In genomic region chr15:20386198-20386597, GRCh38 we compare ENCODE assay signal across 22 cellular contexts.
DNase-seq lines count a peak whose midpoint lies in the region; ATAC-seq and TF ChIP-seq lines count a peak whose summit lies in the region.
"Had no signal": no experiment of that assay in that cellular context is flagged by ENCODE, and none has a peak within 500 bp of the region (broad histone marks: within the 10 kb centered on the region; RNA-seq: fewer than 3 reads in every experiment).

No MANE protein-coding gene starts in this region.

- peaks cover 0 to 4% of the 10 kb centered on the region in 2 donors for H3K9me3 ChIP-seq in right atrium auricular region
- H3K9me3 ChIP-seq in naive thymus-derived CD4-positive, alpha-beta T cell (ENCODE audit: control insufficient read depth in 2 of 3, low read length in 3 of 3): peaks cover 0 to 12% (median 0%) of the 10 kb centered on the region in 3 experiments
- H3K9me3 ChIP-seq: SJSA1 had no signal

- ATAC-seq in Right ventricle myocardium inferior (peak; percentile 22), esophagus mucosa (peak; percentile 10), GM21825 (IDR thresholded peaks at IDR 0.05; ENCODE audit: unreplicated experiment) (no peak)
- peak; percentile 14 for ATAC-seq in naive thymus-derived CD4-positive, alpha-beta T cell
- ATAC-seq: PC-3 had no signal

- H3K27ac ChIP-seq in right atrium auricular region: no peak overlapping the region
- no peak overlapping the region for H3K27ac ChIP-seq in naive thymus-derived CD4-positive, alpha-beta T cell (ENCODE audit: low read depth, low read length)
- H3K27ac ChIP-seq: 22Rv1, GM23248, KMS-11, SJSA1 had no signal

- H3K36me3 Mint-ChIP-seq in naive thymus-derived CD4-positive, alpha-beta T cell: no peaks in the 10 kb centered on the region
- no peaks in the 10 kb centered on the region for H3K36me3 Mint-ChIP-seq in activated CD4-positive, alpha-beta memory T cell treated with anti-CD3 and anti-CD28 coated beads, Interleukin-2, amount 10 ng/mL, durations not matched to agents 7 days and 5 days (ENCODE audit: low read depth)

- peaks cover 0 to 2% (median 0%) of the 10 kb centered on the region in 11 donors for H3K9me3 Mint-ChIP-seq in naive thymus-derived CD4-positive, alpha-beta T cell
- H3K9me3 Mint-ChIP-seq in activated CD4-positive, alpha-beta memory T cell treated with anti-CD3 and anti-CD28 coated beads, Interleukin-2, amount 10 ng/mL, durations not matched to agents 7 days and 5 days: no peaks in the 10 kb centered on the region

- intact Hi-C loops in Right ventricle myocardium inferior (cut with DNase I): no loop called here
- intact Hi-C loops in naive thymus-derived CD4-positive, alpha-beta T cell (cut with micrococcal nuclease): no loop called here

- POLR2A ChIA-PET in naive thymus-derived CD4-positive, alpha-beta T cell (lab: Charles Lee): no interaction called here
- POLR2A ChIA-PET in activated CD4-positive, alpha-beta memory T cell treated with anti-CD3 and anti-CD28 coated beads, Interleukin-2, amount 10 ng/mL, durations not matched to agents 7 days and 5 days (lab: Charles Lee): no interaction called here

- no peaks in the 10 kb centered on the region for H3K4me1 Mint-ChIP-seq in naive thymus-derived CD4-positive, alpha-beta T cell
- no peaks in the 10 kb centered on the region for H3K4me1 Mint-ChIP-seq in activated CD4-positive, alpha-beta memory T cell treated with anti-CD3 and anti-CD28 coated beads, Interleukin-2, amount 10 ng/mL, durations not matched to agents 7 days and 5 days
- H3K4me1 Mint-ChIP-seq: H9 had no signal

- H3K4me3 Mint-ChIP-seq in naive thymus-derived CD4-positive, alpha-beta T cell: no peak overlapping the region
- H3K4me3 Mint-ChIP-seq in activated CD4-positive, alpha-beta memory T cell treated with anti-CD3 and anti-CD28 coated beads, Interleukin-2, amount 10 ng/mL, durations not matched to agents 7 days and 5 days: no peak overlapping the region
- H3K4me3 Mint-ChIP-seq: H9 had no signal

- H3K27me3 Mint-ChIP-seq in naive thymus-derived CD4-positive, alpha-beta T cell: no peaks in the 10 kb centered on the region
- no peaks in the 10 kb centered on the region for H3K27me3 Mint-ChIP-seq in activated CD4-positive, alpha-beta memory T cell treated with anti-CD3 and anti-CD28 coated beads, Interleukin-2, amount 10 ng/mL, durations not matched to agents 7 days and 5 days

- no peaks in the 10 kb centered on the region for H3K36me3 ChIP-seq in right atrium auricular region
- no peaks in the 10 kb centered on the region for H3K36me3 ChIP-seq in naive thymus-derived CD4-positive, alpha-beta T cell (ENCODE audit: control insufficient read depth in 2 of 3, insufficient read depth in 3 of 3, low read length in 3 of 3)
- H3K36me3 ChIP-seq: SJSA1 had no signal

- no peak overlapping the region for H3K4me3 ChIP-seq in right atrium auricular region
- H3K4me3 ChIP-seq in naive thymus-derived CD4-positive, alpha-beta T cell (ENCODE audit: low read length): no peak overlapping the region
- H3K4me3 ChIP-seq: GM23248, SJSA1 had no signal

- CTCF ChIA-PET in naive thymus-derived CD4-positive, alpha-beta T cell (lab: Charles Lee): no interaction called here
- CTCF ChIA-PET in activated CD4-positive, alpha-beta memory T cell treated with anti-CD3 and anti-CD28 coated beads, Interleukin-2, amount 10 ng/mL, durations not matched to agents 7 days and 5 days (lab: Charles Lee): no interaction called here

- TF ChIP-seq CTCF in right atrium auricular region (IDR thresholded peaks at IDR 0.05): no peak

- H3K4me1 ChIP-seq in right atrium auricular region: no peaks in the 10 kb centered on the region
- no peaks in the 10 kb centered on the region for H3K4me1 ChIP-seq in naive thymus-derived CD4-positive, alpha-beta T cell (ENCODE audit: control insufficient read depth in 2 of 2, insufficient read depth in 2 of 2, low read length in 2 of 2)
- H3K4me1 ChIP-seq: SJSA1 had no signal

- H3K27me3 ChIP-seq in right atrium auricular region: no peaks in the 10 kb centered on the region
- no peaks in the 10 kb centered on the region for H3K27me3 ChIP-seq in naive thymus-derived CD4-positive, alpha-beta T cell (ENCODE audit: control insufficient read depth in 2 of 2, insufficient read depth in 2 of 2, low read length in 2 of 2)
- H3K27me3 ChIP-seq: SJSA1 had no signal

- no peak overlapping the region for H3K27ac Mint-ChIP-seq in naive thymus-derived CD4-positive, alpha-beta T cell
- no peak overlapping the region for H3K27ac Mint-ChIP-seq in activated CD4-positive, alpha-beta memory T cell treated with anti-CD3 and anti-CD28 coated beads, Interleukin-2, amount 10 ng/mL, durations not matched to agents 7 days and 5 days
- H3K27ac Mint-ChIP-seq: H9 had no signal

- DNase-seq in Right ventricle myocardium inferior (ENCODE audit: missing footprints): no peak
- DNase-seq in right atrium auricular region (ENCODE audit: low spot score): no peak
- no peak for DNase-seq in naive thymus-derived CD4-positive, alpha-beta T cell
- no peak for DNase-seq in activated CD4-positive, alpha-beta memory T cell treated with anti-CD3 and anti-CD28 coated beads, Interleukin-2, amount 10 ng/mL, durations not matched to agents 7 days and 5 days
- DNase-seq in A172 (ENCODE audit: low spot score): no peak
- DNase-seq: DMS153; DND-41; GM23248; H9; IMR-90; MM.1S; NCI-H2029; NCI-H446 treated with DMSO at 0.1 percent for 48 hours; NCI-H526; NCI-H82; NK-92 treated with Interleukin-12 subunit alpha and Interleukin-12 subunit beta, amount 100 ng/mL, for 24 hours; PC-3 had no signal
